In genomic region chr15:40696228-40696627, GRCh38 we compare ENCODE assay signal across 1 cellular context.
TF ChIP-seq lines count a peak whose summit lies in the region.

No MANE protein-coding gene starts in this region.

TF ChIP-seq in H1, 55 proteins besides CTCF, POLR2A, EP300 and RAD21:
- no peak for TF ChIP-seq CHD2 (IDR thresholded peaks at IDR 0.05; ENCODE audit: low read length)
- no peak for TF ChIP-seq RXRA (IDR thresholded peaks at IDR 0.05; ENCODE audit: insufficient read depth, low read depth, low read length)
- no peak for TF ChIP-seq KDM4A (IDR thresholded peaks at IDR 0.05; ENCODE audit: low read depth, low read length, severe bottlenecking)
- TF ChIP-seq ATF2 (IDR thresholded peaks at IDR 0.05; ENCODE audit: low read length) = no peak
- no peak; the same call in 1 of the 2 replicates for TF ChIP-seq POLR2AphosphoS5 (IDR thresholded peaks at IDR 0.05; ENCODE audit: low read depth, low read length)
- TF ChIP-seq MAX (IDR thresholded peaks at IDR 0.05) = no peak
- TF ChIP-seq ZNF274 (IDR thresholded peaks at IDR 0.05; ENCODE audit: borderline replicate concordance, extremely low read depth, low read length) = no peak
- TF ChIP-seq USF2 (IDR thresholded peaks at IDR 0.05; ENCODE audit: low read length) = no peak
- no peak for TF ChIP-seq GABPA (IDR thresholded peaks at IDR 0.05; ENCODE audit: borderline replicate concordance, insufficient read depth, low read length)
- TF ChIP-seq TBP (IDR thresholded peaks at IDR 0.05; ENCODE audit: low read depth, low read length) = no peak
- no peak for TF ChIP-seq CBX8 (IDR thresholded peaks at IDR 0.05; ENCODE audit: borderline replicate concordance, low read depth, low read length)
- TF ChIP-seq EGR1 (IDR thresholded peaks at IDR 0.05; ENCODE audit: borderline replicate concordance, low read depth, low read length) = no peak
- no peak for TF ChIP-seq BCL11A (IDR thresholded peaks at IDR 0.05; ENCODE audit: low read depth in 2 of 2, low read length in 2 of 2)
- TF ChIP-seq KDM1A (IDR thresholded peaks at IDR 0.05; ENCODE audit: borderline replicate concordance, low read length) = no peak
